Comparison of ENCODE assay signal across 10 cellular contexts in genomic region chr17:71084219-71084618, GRCh38.
A peak's percentile ranks its signal among the peaks of the same experiment; 100 is the strongest.
DNase-seq lines count a peak whose midpoint lies in the region; ATAC-seq, FAIRE-seq and TF ChIP-seq lines count a peak whose summit lies in the region.
"Had no signal": no experiment of that assay in that cellular context is flagged by ENCODE, and none has a peak within 500 bp of the region (broad histone marks: within the 10 kb centered on the region; RNA-seq: fewer than 3 reads in every experiment).

No MANE protein-coding gene starts in this region.

- CTCF ChIA-PET in GM12878 (lab: Yijun Ruan, JAX), result interaction anchor here (1.1 to 2.1 kb wide), 2 partner anchors 317 to 377 kb away, joined by 4 to 16 read pairs; no protein-coding TSS in a partner anchor
- CTCF ChIA-PET in activated CD4-positive, alpha-beta memory T cell treated with anti-CD3 and anti-CD28 coated beads, Interleukin-2, amount 10 ng/mL, durations not matched to agents 7 days and 5 days (lab: Charles Lee), result no interaction called here

- TF ChIP-seq RAD21 in GM12878 (IDR thresholded peaks at IDR 0.05; ENCODE audit: insufficient read depth, low read depth, low read length), result peak; percentile 48; the same call in 1 of the 2 replicates

- SMC1A ChIA-PET in GM12878 (lab: Charles Lee; ENCODE audit: uncharacterized antibody, unreplicated experiment), result interaction anchor here (1.4 kb wide), 1 partner anchor 317 kb away, joined by 5 read pairs; no protein-coding TSS in a partner anchor

- H3K27me3 Mint-ChIP-seq in mesothelial cell of epicardium (ENCODE audit: low read depth), result no peaks in the 10 kb centered on the region
- no peaks in the 10 kb centered on the region for H3K27me3 Mint-ChIP-seq in activated CD4-positive, alpha-beta memory T cell treated with anti-CD3 and anti-CD28 coated beads, Interleukin-2, amount 10 ng/mL, durations not matched to agents 7 days and 5 days
- H3K27me3 Mint-ChIP-seq: activated B cell treated with CpG ODN at 0.5 μM for 24 hours, naive B cell had no signal

- peaks cover 16% of the 10 kb centered on the region for H3K9me3 Mint-ChIP-seq in mesothelial cell of epicardium
- peaks cover 15% of the 10 kb centered on the region for H3K9me3 Mint-ChIP-seq in activated CD4-positive, alpha-beta memory T cell treated with anti-CD3 and anti-CD28 coated beads, Interleukin-2, amount 10 ng/mL, durations not matched to agents 7 days and 5 days

- 1% methylated on average over 5 of the region's 5 CpGs for WGBS in GM12878 (ENCODE audit: insufficient coverage, insufficient replicate concordance, low lambda C conversion rate, missing lambda C conversion rate)

- no peak overlapping the region for H3K4me3 ChIP-seq in GM12878

- BruUV-seq in GM12878 (replicated peaks; lab: Mats Ljungman, UMichigan), result no TSS peak

- H3K79me2 ChIP-seq in GM12878 (ENCODE audit: control insufficient read depth, insufficient read depth, low read length), result no peaks in the 10 kb centered on the region

- no peak overlapping the region for H3K27ac Mint-ChIP-seq in mesothelial cell of epicardium
- H3K27ac Mint-ChIP-seq in activated CD4-positive, alpha-beta memory T cell treated with anti-CD3 and anti-CD28 coated beads, Interleukin-2, amount 10 ng/mL, durations not matched to agents 7 days and 5 days, result no peak overlapping the region
- H3K27ac Mint-ChIP-seq: activated B cell treated with CpG ODN at 0.5 μM for 24 hours, naive B cell had no signal

- H3K36me3 Mint-ChIP-seq in mesothelial cell of epicardium, result no peaks in the 10 kb centered on the region
- H3K36me3 Mint-ChIP-seq in activated CD4-positive, alpha-beta memory T cell treated with anti-CD3 and anti-CD28 coated beads, Interleukin-2, amount 10 ng/mL, durations not matched to agents 7 days and 5 days (ENCODE audit: low read depth), result no peaks in the 10 kb centered on the region
- H3K36me3 Mint-ChIP-seq: naive B cell had no signal

- H3K9me3 ChIP-seq in GM12878 (replicated peaks; ENCODE audit: control insufficient read depth, insufficient read depth, low read length), result no peaks in the 10 kb centered on the region

- TF ChIP-seq EP300 in GM12878 (IDR thresholded peaks at IDR 0.05; ENCODE audit: borderline replicate concordance in 1 of 2, control insufficient read depth in 1 of 2, low read depth in 2 of 2, low read length in 2 of 2), result no peak

- RAD21 ChIA-PET in GM12878 (lab: Charles Lee; ENCODE audit: unreplicated experiment), result interaction anchor here (0.6 to 3.5 kb wide), 2 partner anchors 110 to 317 kb away, joined by 3 to 19 read pairs; no protein-coding TSS in a partner anchor

- no peaks in the 10 kb centered on the region for H3K4me1 Mint-ChIP-seq in mesothelial cell of epicardium
- H3K4me1 Mint-ChIP-seq in activated CD4-positive, alpha-beta memory T cell treated with anti-CD3 and anti-CD28 coated beads, Interleukin-2, amount 10 ng/mL, durations not matched to agents 7 days and 5 days, result no peaks in the 10 kb centered on the region
- H3K4me1 Mint-ChIP-seq: activated B cell treated with CpG ODN at 0.5 μM for 24 hours, naive B cell had no signal

- H3K4me3 Mint-ChIP-seq in mesothelial cell of epicardium, result no peak overlapping the region
- H3K4me3 Mint-ChIP-seq in activated CD4-positive, alpha-beta memory T cell treated with anti-CD3 and anti-CD28 coated beads, Interleukin-2, amount 10 ng/mL, durations not matched to agents 7 days and 5 days, result no peak overlapping the region
- H3K4me3 Mint-ChIP-seq: activated B cell treated with CpG ODN at 0.5 μM for 24 hours, naive B cell had no signal

- H3K36me3 ChIP-seq in GM12878 (ENCODE audit: control insufficient read depth in 2 of 2, insufficient read depth in 2 of 2, low read length in 1 of 2), result no peaks in the 10 kb centered on the region

- no peak for TF ChIP-seq POLR2A in GM12878 (IDR thresholded peaks at IDR 0.05; ENCODE audit: low read depth, low read length)

- H3K27ac ChIP-seq in GM12878 (ENCODE audit: control insufficient read depth, insufficient read depth), result no peak overlapping the region

- DNase-seq in NCI-H1092 treated with DMSO at 0.1 percent for 48 hours (lab: John Stamatoyannopoulos, UW), result peak; percentile 15
- DNase-seq in NCI-H1092 (lab: John Stamatoyannopoulos, UW), result no peak
- DNase-seq in M059J (ENCODE audit: low read depth), result peak; percentile 49
- no peak for DNase-seq in GM12878 (ENCODE audit: low read depth, low spot score)
- DNase-seq in mesothelial cell of epicardium (ENCODE audit: low spot score in 2 of 2, unreplicated experiment in 2 of 2), result no peak
- no peak for DNase-seq in activated CD4-positive, alpha-beta memory T cell treated with anti-CD3 and anti-CD28 coated beads, Interleukin-2, amount 10 ng/mL, durations not matched to agents 7 days and 5 days
- DNase-seq in anterior cingulate cortex (lab: John Stamatoyannopoulos, UW), result no peak
- DNase-seq: activated B cell treated with CpG ODN at 0.5 μM for 24 hours, naive B cell had no signal

- no peaks in the 10 kb centered on the region for H4K20me1 ChIP-seq in GM12878 (ENCODE audit: control insufficient read depth, insufficient read depth)

- no peak overlapping the region for H3K4me2 ChIP-seq in GM12878 (ENCODE audit: control insufficient read depth, insufficient read depth)

- FAIRE-seq in GM12878 (lab: Jason Lieb, UNC), result no peak

- H3K27me3 ChIP-seq in GM12878 (replicated peaks in 1 of 2; ENCODE audit: control insufficient read depth in 2 of 2, insufficient read depth in 2 of 2, low read length in 1 of 2), result no peaks in the 10 kb centered on the region

- POLR2A ChIA-PET in GM12878 (lab: Charles Lee), result no interaction called here
- POLR2A ChIA-PET in activated CD4-positive, alpha-beta memory T cell treated with anti-CD3 and anti-CD28 coated beads, Interleukin-2, amount 10 ng/mL, durations not matched to agents 7 days and 5 days (lab: Charles Lee), result interaction anchor here (0.7 kb wide), 1 partner anchor 325 kb away, joined by 3 read pairs; no protein-coding TSS in a partner anchor

- H2AFZ ChIP-seq in GM12878 (ENCODE audit: control insufficient read depth, low read depth, low read length), result no peak overlapping the region

- intact Hi-C loops in GM12878 (cut with micrococcal nuclease; ENCODE audit: unreplicated experiment), result loop anchor here (2.0 kb wide), 2 partner anchors 317 to 447 kb away; no protein-coding TSS in a partner anchor

- H3K4me1 ChIP-seq in GM12878 (ENCODE audit: control insufficient read depth, insufficient read depth, low read length), result no peaks in the 10 kb centered on the region

- in situ Hi-C loops in GM12878 (cut with MboI), result no loop called here

- TF ChIP-seq CTCF in GM12878 (IDR thresholded peaks at IDR 0.05 in 2 of 3, conservative IDR thresholded peaks at IDR 0.05 in 1 of 3; ENCODE audit: control insufficient read depth in 2 of 3, extremely low read depth in 1 of 3, insufficient read depth in 1 of 3, low read depth in 3 of 3, low read length in 3 of 3) (peak; percentile 18 to 35 (median 29); a peak in 3 of 6 replicates), mesothelial cell of epicardium (IDR thresholded peaks at IDR 0.05; ENCODE audit: unreplicated experiment) (peak; percentile 21)

- H3K9ac ChIP-seq in GM12878 (ENCODE audit: control insufficient read depth, insufficient read depth, low read length), result no peak overlapping the region

- peak; percentile 62 for ATAC-seq in GM12878
- no peak for ATAC-seq in GM18520 (IDR thresholded peaks at IDR 0.05; ENCODE audit: unreplicated experiment)

TF ChIP-seq in GM12878, 131 proteins besides CTCF, POLR2A, EP300 and RAD21:
- TF ChIP-seq SMC3 (IDR thresholded peaks at IDR 0.05; ENCODE audit: borderline replicate concordance, low read length) (peak; percentile 36; the same call in 1 of the 2 replicates), PAX5 (IDR thresholded peaks at IDR 0.05; ENCODE audit: borderline replicate concordance, low read depth, low read length) (no peak)

Comparison
In these comparisons a context has a peak if more than half of its experiments do, and no peak if none do; other contexts are left out.
1. DNase-seq: peak in NCI-H1092 treated with DMSO at 0.1 percent for 48 hours (single experiment) and M059J (single experiment); none in NCI-H1092 (single experiment), GM12878 (single experiment), mesothelial cell of epicardium (0 of 2), activated CD4-positive, alpha-beta memory T cell treated with anti-CD3 and anti-CD28 coated beads, Interleukin-2, amount 10 ng/mL, durations not matched to agents 7 days and 5 days (single experiment) and anterior cingulate cortex (0 of 58).